ENCODE assay signal across 9 cellular contexts in the genomic region with DNA sequence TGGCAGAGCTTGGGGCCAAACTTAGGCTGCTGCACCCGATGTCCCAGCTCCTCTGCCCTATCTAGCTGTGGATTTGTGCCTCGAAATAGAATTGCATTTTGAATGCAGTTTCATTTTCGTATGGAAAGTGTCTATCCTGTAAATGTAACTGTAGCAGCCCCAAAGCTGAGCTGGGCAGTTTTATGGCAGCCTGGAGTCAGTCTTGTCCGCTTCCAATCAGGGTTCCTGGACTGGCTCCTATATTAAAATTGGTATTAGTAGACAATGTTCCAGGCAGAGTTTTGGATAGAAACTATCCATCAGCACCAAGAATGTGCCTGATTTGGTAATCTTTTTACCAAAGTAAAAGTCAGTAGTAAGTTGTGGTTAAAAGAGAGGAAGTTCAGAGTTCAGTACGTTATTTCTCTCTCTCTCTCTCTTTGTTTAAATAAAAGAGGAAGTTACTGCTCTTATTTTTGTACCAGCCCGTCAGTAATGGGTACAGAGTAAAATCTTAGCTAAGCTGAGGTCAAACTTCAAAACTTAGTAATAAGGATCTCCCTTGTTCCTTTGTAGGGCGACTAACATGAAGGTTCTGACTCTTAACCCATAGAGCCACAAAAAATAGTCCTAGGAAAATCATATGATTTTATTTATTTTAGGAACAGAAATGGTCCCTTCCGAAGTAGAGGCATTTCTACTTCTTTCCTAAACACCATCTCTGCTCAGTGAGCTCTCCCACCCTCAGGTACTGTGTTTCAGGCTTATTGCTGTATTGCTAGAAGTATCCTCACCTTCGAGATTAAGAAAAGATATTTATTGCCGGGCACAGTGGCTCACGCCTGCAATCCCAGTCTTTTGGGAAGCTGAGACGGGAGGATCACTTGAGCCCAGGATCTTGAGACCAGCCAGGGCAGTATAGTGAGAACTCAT. TPM values are rescaled to one million over a fixed set of nuclear protein-coding genes. Genes with fewer than 3 reads are reported as not detected.
DNase-seq lines count a peak whose midpoint lies in the region; ATAC-seq and TF ChIP-seq lines count a peak whose summit lies in the region.
"Had no signal": no experiment of that assay in that cellular context is flagged by ENCODE, and none has a peak within 500 bp of the region (broad histone marks: within the 10 kb centered on the region; RNA-seq: fewer than 3 reads in every experiment).

No MANE protein-coding gene starts in this region.

- no peaks in the 10 kb centered on the region for H3K79me2 ChIP-seq in KMS-11 (ENCODE audit: insufficient read depth, low read depth)

- H3K27me3 ChIP-seq in KMS-11 (ENCODE audit: insufficient read depth, low read depth) (no peaks in the 10 kb centered on the region), ascending aorta (no peaks in the 10 kb centered on the region), uterus (no peaks in the 10 kb centered on the region)
- H3K27me3 ChIP-seq in effector memory CD4-positive, alpha-beta T cell (replicated peaks; ENCODE audit: control insufficient read depth, insufficient read depth, low read length, poor library complexity, severe bottlenecking), result no peaks in the 10 kb centered on the region

- no peak for TF ChIP-seq CTCF in GM13976 (IDR thresholded peaks at IDR 0.05; ENCODE audit: borderline replicate concordance, control extremely low read depth, extremely low read depth, insufficient read depth, missing control alignments)
- TF ChIP-seq CTCF in KMS-11 (conservative IDR thresholded peaks at IDR 0.05; ENCODE audit: low read depth, low read length), result no peak
- TF ChIP-seq CTCF in ascending aorta (IDR thresholded peaks at IDR 0.05), result no peak
- no peak for TF ChIP-seq CTCF in uterus (IDR thresholded peaks at IDR 0.05)

- H3K27ac ChIP-seq in KMS-11 (peak overlapping the region; percentile 47), ascending aorta (no peak overlapping the region), uterus (no peak overlapping the region)
- peak overlapping the region; percentile 63 for H3K27ac ChIP-seq in effector memory CD4-positive, alpha-beta T cell (ENCODE audit: insufficient read depth, low read length, poor library complexity, severe bottlenecking)

- no peaks in the 10 kb centered on the region for H4K20me1 ChIP-seq in KMS-11 (ENCODE audit: insufficient read depth)

- peak overlapping the region; percentile 20; the same call in 1 of the 2 replicates for H3K9ac ChIP-seq in KMS-11

- ATAC-seq in GM21528 (IDR thresholded peaks at IDR 0.05; ENCODE audit: low FRiP score, unreplicated experiment), result peak; percentile 73

- H3K4me3 ChIP-seq in KMS-11 (IDR thresholded peaks at IDR 0.05; ENCODE audit: insufficient read depth, low read depth, low read length) (no peak overlapping the region), ascending aorta (peak overlapping the region in 1 of 2 donors; percentile 9), uterus (no peak overlapping the region)
- H3K4me3 ChIP-seq in effector memory CD4-positive, alpha-beta T cell (ENCODE audit: insufficient read depth, low read depth, low read length, poor library complexity, severe bottlenecking), result peak overlapping the region; percentile 59

- DNase-seq in GM13976 (ENCODE audit: low spot score) (peak; percentile 42), ascending aorta (ENCODE audit: low spot score in 2 of 2) (no peak), NCI-H1694 treated with DMSO at 0.1 percent for 48 hours (lab: John Stamatoyannopoulos, UW) (no peak), NCI-H2196 (lab: John Stamatoyannopoulos, UW; ENCODE audit: unreplicated experiment) (no peak), uterus (no peak)
- peak in 1 of 3 donors; percentile 6 for DNase-seq in effector memory CD4-positive, alpha-beta T cell

- no peaks in the 10 kb centered on the region for H3K36me3 ChIP-seq in KMS-11 (ENCODE audit: insufficient read depth)
- H3K36me3 ChIP-seq in effector memory CD4-positive, alpha-beta T cell (ENCODE audit: control insufficient read depth, insufficient read depth, low read length), result no peaks in the 10 kb centered on the region
- no peaks in the 10 kb centered on the region for H3K36me3 ChIP-seq in ascending aorta
- no peaks in the 10 kb centered on the region for H3K36me3 ChIP-seq in uterus

- H2AFZ ChIP-seq in KMS-11 (ENCODE audit: low read depth), result peak overlapping the region; percentile 66

- intact Hi-C loops in ascending aorta (cut with DNase I), result no loop called here
- intact Hi-C loops in uterus (cut with DNase I; ENCODE audit: low total_unique reads), result no loop called here

- no peaks in the 10 kb centered on the region for H3K9me3 ChIP-seq in effector memory CD4-positive, alpha-beta T cell (ENCODE audit: control insufficient read depth, low read length)
- no peaks in the 10 kb centered on the region for H3K9me3 ChIP-seq in ascending aorta
- no peaks in the 10 kb centered on the region for H3K9me3 ChIP-seq in uterus

- peak overlapping the region; percentile 83 for H3K4me2 ChIP-seq in KMS-11

- H3K4me1 ChIP-seq in KMS-11 (ENCODE audit: low read depth, poor library complexity, severe bottlenecking), result peaks cover 19% of the 10 kb centered on the region
- peaks cover 13% of the 10 kb centered on the region for H3K4me1 ChIP-seq in effector memory CD4-positive, alpha-beta T cell (ENCODE audit: control insufficient read depth, insufficient read depth, low read length, poor library complexity, severe bottlenecking)
- H3K4me1 ChIP-seq in ascending aorta, result no peaks in the 10 kb centered on the region
- no peaks in the 10 kb centered on the region for H3K4me1 ChIP-seq in uterus

- in situ Hi-C loops in GM13976 (cut with MboI; ENCODE audit: low sequenced_read_pairs, unreplicated experiment), result no loop called here

- TF ChIP-seq POLR2A in uterus (IDR thresholded peaks at IDR 0.05), result no peak

RNA-seq across cellular contexts. Expression of a gene that starts 28.0 kb away (rescaled TPM):
- 1.2 TPM for total RNA-seq in ascending aorta
- 1 to 10 TPM in 3 of 4 donors, under 1 TPM in 1; 0.29 to 9.5 (median 2.9) TPM for total RNA-seq in uterus
- total RNA-seq: LHCN-M2 had no signal

Comparison
In these comparisons a context has a peak if more than half of its experiments do, and no peak if none do; other contexts are left out.
1. H3K27ac ChIP-seq: peak in KMS-11 (single experiment) and effector memory CD4-positive, alpha-beta T cell (single experiment); none in ascending aorta (0 of 2) and uterus (0 of 2).